9 cellular contexts compared by ENCODE assay signal in the genomic region with DNA sequence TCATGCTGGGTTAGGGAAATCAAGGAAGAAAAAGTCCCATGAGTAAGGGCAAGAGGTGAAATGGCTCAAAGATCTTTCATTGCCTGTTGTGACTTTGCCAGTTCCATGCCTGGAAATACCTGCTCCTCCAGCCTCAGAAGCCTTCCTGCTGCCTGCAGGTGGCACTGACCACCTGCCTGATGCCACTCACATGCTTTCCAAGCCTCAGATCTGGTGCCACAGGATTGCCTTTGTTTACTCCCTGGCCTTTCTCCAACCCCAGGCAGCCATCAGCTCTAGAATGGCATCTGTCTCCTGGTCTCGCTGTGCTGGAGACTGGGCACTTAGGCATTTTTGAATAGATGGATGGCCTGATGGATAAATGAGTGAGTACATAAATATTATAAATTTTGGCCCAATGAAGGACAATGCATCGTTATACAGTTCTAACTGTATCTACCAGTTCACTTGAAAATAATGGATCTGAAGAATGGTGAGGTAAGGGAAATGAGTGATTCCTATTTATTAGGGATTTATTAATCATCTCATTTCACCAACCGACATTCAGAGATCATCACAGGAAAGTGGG.
DNase-seq lines count a peak whose midpoint lies in the region; ATAC-seq and TF ChIP-seq lines count a peak whose summit lies in the region.
"Had no signal": no experiment of that assay in that cellular context is flagged by ENCODE, and none has a peak within 500 bp of the region (broad histone marks: within the 10 kb centered on the region; RNA-seq: fewer than 3 reads in every experiment).

No MANE protein-coding gene starts in this region.

- H4K20me1 ChIP-seq in DND-41 (ENCODE audit: insufficient read depth, low read length) = no peaks in the 10 kb centered on the region

- no peak overlapping the region for H3K27ac Mint-ChIP-seq in mesothelial cell of epicardium
- H3K27ac Mint-ChIP-seq: activated CD8-positive, alpha-beta T cell treated with anti-CD3 and anti-CD28 coated beads, Interleukin-2, amount 10 ng/mL, durations not matched to agents 7 days and 5 days had no signal

- no peak overlapping the region for H3K4me3 Mint-ChIP-seq in mesothelial cell of epicardium
- H3K4me3 Mint-ChIP-seq: activated CD8-positive, alpha-beta T cell treated with anti-CD3 and anti-CD28 coated beads, Interleukin-2, amount 10 ng/mL, durations not matched to agents 7 days and 5 days had no signal

- H3K27me3 Mint-ChIP-seq in mesothelial cell of epicardium (ENCODE audit: low read depth) = no peaks in the 10 kb centered on the region

- in situ Hi-C loops in brain microvascular endothelial cell (cut with HindIII; ENCODE audit: low pct_ligation_motif_present, low sequenced_read_pairs) = no loop called here

- TF ChIP-seq EP300 in tibial nerve (IDR thresholded peaks at IDR 0.05) = no peak

- H3K4me2 ChIP-seq in DND-41 (ENCODE audit: insufficient read depth, low read length) = no peak overlapping the region

- H3K27me3 ChIP-seq in DND-41 (ENCODE audit: insufficient read depth, low read length, poor library complexity) (no peaks in the 10 kb centered on the region), brain microvascular endothelial cell (replicated peaks) (no peaks in the 10 kb centered on the region), tibial nerve (no peaks in the 10 kb centered on the region)

- 83 to 91% methylated on average over 3 of the region's 3 CpGs for WGBS in tibial nerve, 2 donors

- no peak overlapping the region for H3K27ac ChIP-seq in DND-41 (ENCODE audit: low read length)
- peak overlapping the region; percentile 9 for H3K27ac ChIP-seq in brain microvascular endothelial cell
- H3K27ac ChIP-seq in tibial nerve = no peak overlapping the region

- peaks cover 16% of the 10 kb centered on the region for H3K4me1 Mint-ChIP-seq in mesothelial cell of epicardium

- no peak overlapping the region for H2AFZ ChIP-seq in DND-41 (ENCODE audit: low read depth, low read length)

- H3K4me1 ChIP-seq in DND-41 (ENCODE audit: insufficient read depth, low read length) (no peaks in the 10 kb centered on the region), tibial nerve (peaks cover 0 to 25% (median 0%) of the 10 kb centered on the region in 4 donors)

- H3K79me2 ChIP-seq in DND-41 (ENCODE audit: insufficient read depth, low read length) = no peaks in the 10 kb centered on the region

- H3K9ac ChIP-seq in DND-41 (ENCODE audit: low read depth, low read length) = no peak overlapping the region

- H3K36me3 Mint-ChIP-seq in mesothelial cell of epicardium = peaks cover 6% of the 10 kb centered on the region

- no peaks in the 10 kb centered on the region for H3K9me3 ChIP-seq in DND-41 (ENCODE audit: insufficient read depth, low read length, severe bottlenecking)
- H3K9me3 ChIP-seq in tibial nerve = peaks cover 0 to 18% (median 0%) of the 10 kb centered on the region in 4 donors

- no peak for DNase-seq in DND-41
- peak; percentile 74 for DNase-seq in M059J (ENCODE audit: low read depth)
- DNase-seq in brain microvascular endothelial cell = no peak
- peak; percentile 69 for DNase-seq in mucosa of gallbladder (ENCODE audit: low spot score)
- no peak for DNase-seq in activated T-cell treated with anti-CD3 and anti-CD28 coated beads, Interleukin-2, amount 50 U/mL, for 48 hours
- no peak for DNase-seq in mesothelial cell of epicardium (ENCODE audit: low spot score in 2 of 2, unreplicated experiment in 2 of 2)
- no peak for DNase-seq in NCI-H2081 (lab: John Stamatoyannopoulos, UW)
- DNase-seq in tibial nerve (ENCODE audit: low spot score in 2 of 2) = no peak
- DNase-seq: activated CD8-positive, alpha-beta T cell treated with anti-CD3 and anti-CD28 coated beads, Interleukin-2, amount 10 ng/mL, durations not matched to agents 7 days and 5 days had no signal

- no peak for ATAC-seq in DND-41 (ENCODE audit: insufficient read depth, low read depth)
- ATAC-seq: activated CD8-positive, alpha-beta T cell treated with anti-CD3 and anti-CD28 coated beads, Interleukin-2, amount 10 ng/mL, durations not matched to agents 7 days and 5 days had no signal

- no peak overlapping the region for H3K4me3 ChIP-seq in DND-41 (ENCODE audit: low read depth in 1 of 2, low read length in 2 of 2)
- no peak overlapping the region for H3K4me3 ChIP-seq in brain microvascular endothelial cell (ENCODE audit: low read depth, low read length)
- no peak overlapping the region for H3K4me3 ChIP-seq in tibial nerve

- H3K36me3 ChIP-seq in DND-41 (ENCODE audit: insufficient read depth, low read length) = no peaks in the 10 kb centered on the region
- no peaks in the 10 kb centered on the region for H3K36me3 ChIP-seq in brain microvascular endothelial cell (replicated peaks)
- no peaks in the 10 kb centered on the region for H3K36me3 ChIP-seq in tibial nerve

- TF ChIP-seq POLR2A in tibial nerve (IDR thresholded peaks at IDR 0.05) = no peak

- peaks cover 16% of the 10 kb centered on the region for H3K9me3 Mint-ChIP-seq in mesothelial cell of epicardium

- TF ChIP-seq CTCF in DND-41 (IDR thresholded peaks at IDR 0.05; ENCODE audit: borderline replicate concordance, extremely low read depth, low read length, poor library complexity, severe bottlenecking) (peak; percentile 18), brain microvascular endothelial cell (IDR thresholded peaks at IDR 0.05; ENCODE audit: low read depth, low read length, missing control alignments) (peak; percentile 25), mesothelial cell of epicardium (IDR thresholded peaks at IDR 0.05; ENCODE audit: unreplicated experiment) (no peak), tibial nerve (IDR thresholded peaks at IDR 0.05) (no peak)

Comparison
In these comparisons a context has a peak if more than half of its experiments do, and no peak if none do; other contexts are left out.
1. DNase-seq: peak in M059J (single experiment) and mucosa of gallbladder (single experiment); none in DND-41 (single experiment), brain microvascular endothelial cell (single experiment), activated T-cell treated with anti-CD3 and anti-CD28 coated beads, Interleukin-2, amount 50 U/mL, for 48 hours (0 of 2), mesothelial cell of epicardium (0 of 2), NCI-H2081 (0 of 2) and tibial nerve (0 of 2).
2. CTCF ChIP-seq: peak in DND-41 (single experiment) and brain microvascular endothelial cell (single experiment); none in mesothelial cell of epicardium (single experiment) and tibial nerve (0 of 5).